8 cellular contexts compared by ENCODE assay signal in the genomic region with DNA sequence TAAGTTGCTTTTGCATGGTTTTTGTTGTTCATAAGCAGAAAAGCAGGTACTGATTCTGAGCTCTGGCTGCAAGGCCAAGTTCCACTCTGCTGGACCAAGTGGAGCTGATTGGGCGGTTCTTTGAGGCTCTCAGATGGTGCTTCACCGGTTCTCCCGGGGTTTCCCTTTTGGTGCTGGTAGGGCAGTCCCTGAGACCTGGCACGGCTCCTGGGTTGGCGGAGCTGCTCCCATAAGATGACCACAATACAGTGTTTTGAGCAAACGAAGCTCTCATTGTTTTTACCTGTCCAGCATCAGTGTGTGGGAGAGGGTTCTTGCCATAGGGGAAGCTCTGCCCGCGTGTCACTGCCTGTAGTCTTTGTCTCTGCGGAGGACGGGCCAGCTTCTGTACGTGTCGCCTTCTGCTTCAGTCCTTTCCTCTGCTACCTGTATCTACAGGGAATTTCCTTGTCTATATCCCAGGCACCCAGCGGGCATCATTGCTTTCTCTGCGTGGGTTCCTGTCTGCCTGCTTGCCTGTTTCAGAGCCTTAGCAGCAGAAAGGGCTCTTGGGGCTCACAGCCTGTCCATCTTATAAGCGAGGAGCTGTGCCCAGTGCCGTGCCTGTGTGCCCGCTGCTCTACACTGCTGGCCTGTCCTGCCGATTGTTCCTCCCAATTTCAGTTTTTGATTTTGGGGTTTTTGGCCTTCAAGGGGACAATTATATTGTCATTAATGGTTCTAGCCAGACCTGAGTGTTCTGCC. TPM values are rescaled to one million over a fixed set of nuclear protein-coding genes. Genes with fewer than 3 reads are reported as not detected.
DNase-seq lines count a peak whose midpoint lies in the region; ATAC-seq, FAIRE-seq and TF ChIP-seq lines count a peak whose summit lies in the region.

No MANE protein-coding gene starts in this region.

- H3K27ac Mint-ChIP-seq in CD4-positive, alpha-beta memory T cell, result peak overlapping the region; percentile 84 to 99 (median 96)
- peak overlapping the region; percentile 25 to 100 (median 87) for H3K27ac Mint-ChIP-seq in naive thymus-derived CD8-positive, alpha-beta T cell

- no peak for FAIRE-seq in bronchial epithelial cell (lab: Jason Lieb, UNC)
- no peak for FAIRE-seq in GM19239 (lab: Jason Lieb, UNC)

- H3K9me3 Mint-ChIP-seq in CD4-positive, alpha-beta memory T cell, result peaks cover 0 to 9% (median 0%) of the 10 kb centered on the region in 8 donors
- no peaks in the 10 kb centered on the region for H3K9me3 Mint-ChIP-seq in naive thymus-derived CD8-positive, alpha-beta T cell

- H3K27ac ChIP-seq in CD4-positive, alpha-beta memory T cell (ENCODE audit: low read depth, low read length), result peak overlapping the region; percentile 99

- ATAC-seq in naive thymus-derived CD8-positive, alpha-beta T cell, result no peak
- ATAC-seq in GM18861 (IDR thresholded peaks at IDR 0.05; ENCODE audit: unreplicated experiment) (no peak), GM21423 (IDR thresholded peaks at IDR 0.05; ENCODE audit: unreplicated experiment) (no peak)

- intact Hi-C loops in CD4-positive, alpha-beta memory T cell (cut with micrococcal nuclease), result loop anchor here (10.0 kb wide), 2 partner anchors 1212 to 1552 kb away; partner anchors contain the start of genes LENG8, NDUFA3 and OSCAR

- no peaks in the 10 kb centered on the region for H3K9me3 ChIP-seq in CD4-positive, alpha-beta memory T cell (ENCODE audit: control insufficient read depth in 1 of 2, low read length in 2 of 2)
- H3K9me3 ChIP-seq in MG63, result no peaks in the 10 kb centered on the region

- H3K4me1 Mint-ChIP-seq in CD4-positive, alpha-beta memory T cell, result peaks cover 22 to 58% (median 36%) of the 10 kb centered on the region in 4 donors
- H3K4me1 Mint-ChIP-seq in naive thymus-derived CD8-positive, alpha-beta T cell, result peaks cover 26 to 57% (median 56%) of the 10 kb centered on the region in 4 donors

- POLR2A ChIA-PET in CD4-positive, alpha-beta memory T cell (lab: Charles Lee; ENCODE audit: partially characterized antibody), result interaction anchor here (0.5 to 6.3 kb wide), 8 partner anchors 10 to 1681 kb away, joined by 3 to 84 read pairs (median 8); partner anchors contain the start of genes EPN1, ZNF581 and ZNF784
- POLR2A ChIA-PET in naive thymus-derived CD8-positive, alpha-beta T cell (lab: Charles Lee), result interaction anchor here (0.9 to 2.1 kb wide), 8 partner anchors 10 to 181 kb away, joined by 4 to 8 read pairs (median 6); partner anchors contain the start of genes EPN1, ZNF581 and ZNF628

- DNase-seq in CD4-positive, alpha-beta memory T cell, result peak in 1 of 5 donors; percentile 58
- DNase-seq in MG63 (peak; percentile 51), bronchial epithelial cell (ENCODE audit: low read depth) (no peak), NCI-H1105 treated with DMSO at 0.1 percent for 48 hours (lab: John Stamatoyannopoulos, UW) (no peak), GM19239 (ENCODE audit: insufficient read length, low spot score) (no peak)
- no peak for DNase-seq in naive thymus-derived CD8-positive, alpha-beta T cell

- H3K4me3 Mint-ChIP-seq in CD4-positive, alpha-beta memory T cell, result peak overlapping the region; percentile 91 to 99 (median 94)
- H3K4me3 Mint-ChIP-seq in naive thymus-derived CD8-positive, alpha-beta T cell, result peak overlapping the region; percentile 88 to 99 (median 95)

- H3K36me3 ChIP-seq in CD4-positive, alpha-beta memory T cell (ENCODE audit: insufficient read depth, low read length), result peaks cover 30% of the 10 kb centered on the region
- H3K36me3 ChIP-seq in MG63, result peaks cover 62% of the 10 kb centered on the region
- H3K36me3 ChIP-seq in bronchial epithelial cell (ENCODE audit: control insufficient read depth, insufficient read depth, low read length), result peaks cover 28% of the 10 kb centered on the region

- peak overlapping the region; percentile 69 to 73 for H3K4me3 ChIP-seq in CD4-positive, alpha-beta memory T cell (ENCODE audit: low read length in 2 of 2)
- peak overlapping the region; percentile 72 for H3K4me3 ChIP-seq in MG63
- H3K4me3 ChIP-seq in bronchial epithelial cell (ENCODE audit: low read depth, low read length), result peak overlapping the region; percentile 97

- H3K4me1 ChIP-seq in CD4-positive, alpha-beta memory T cell (ENCODE audit: insufficient read depth, low read length), result peaks cover 49% of the 10 kb centered on the region

- H3K27me3 Mint-ChIP-seq in CD4-positive, alpha-beta memory T cell, result no peaks in the 10 kb centered on the region
- no peaks in the 10 kb centered on the region for H3K27me3 Mint-ChIP-seq in naive thymus-derived CD8-positive, alpha-beta T cell

- CTCF ChIA-PET in CD4-positive, alpha-beta memory T cell (lab: Charles Lee; ENCODE audit: partially characterized antibody), result interaction anchor here (0.6 to 2.6 kb wide), 5 partner anchors 14 to 516 kb away, joined by 3 to 11 read pairs (median 4); no protein-coding TSS in a partner anchor

- no peak for TF ChIP-seq CTCF in bronchial epithelial cell (IDR thresholded peaks at IDR 0.05; ENCODE audit: insufficient read depth, low read length, severe bottlenecking)

- H3K27me3 ChIP-seq in CD4-positive, alpha-beta memory T cell (ENCODE audit: insufficient read depth, low read length), result no peaks in the 10 kb centered on the region
- H3K27me3 ChIP-seq in MG63, result no peaks in the 10 kb centered on the region
- H3K27me3 ChIP-seq in bronchial epithelial cell (ENCODE audit: control insufficient read depth, insufficient read depth, low read length), result no peaks in the 10 kb centered on the region

- peaks cover 10 to 51% of the 10 kb centered on the region in 2 donors for H3K36me3 Mint-ChIP-seq in CD4-positive, alpha-beta memory T cell
- H3K36me3 Mint-ChIP-seq in naive thymus-derived CD8-positive, alpha-beta T cell, result peaks cover 0 to 31% (median 7%) of the 10 kb centered on the region in 3 donors

RNA-seq across cellular contexts. Expression of gene U2AF2, which starts 2.3 kb away (rescaled TPM):
- 100 to 1,000 TPM; 256 to 259 TPM for total RNA-seq in CD4-positive, alpha-beta memory T cell
- polyA plus RNA-seq in CD4-positive, alpha-beta memory T cell, result 10 to 100 TPM in 1 of 2 donors, 1 to 10 TPM in 1; 1.3 to 14.3 TPM
- 128 and 226 TPM in 2 replicates for total RNA-seq in MG63 (2014; rRNA removed; shearing (Covaris generic); ENCODE audit: low replicate concordance)
- 121 and 140 TPM in 2 replicates for total RNA-seq in bronchial epithelial cell
- total RNA-seq in naive thymus-derived CD8-positive, alpha-beta T cell, result 100 to 1,000 TPM; 284 to 289 TPM
- 10 to 100 TPM in 1 of 3 donors, 1 to 10 TPM in 2; 6.6 to 10.6 (median 8.1) TPM for polyA plus RNA-seq in naive thymus-derived CD8-positive, alpha-beta T cell

RNA-seq across cellular contexts. Expression of gene CCDC106, which starts 9.2 kb away (rescaled TPM):
- total RNA-seq in CD4-positive, alpha-beta memory T cell, result 1 to 10 TPM; 1.2 to 1.5 TPM
- polyA plus RNA-seq in CD4-positive, alpha-beta memory T cell, result under 1 TPM; 0.47 to 0.69 TPM
- 1.3 and 4.8 TPM in 2 replicates for total RNA-seq in MG63 (2014; rRNA removed; shearing (Covaris generic); ENCODE audit: low replicate concordance)
- 2.6 and 2.9 TPM in 2 replicates for total RNA-seq in bronchial epithelial cell
- total RNA-seq in naive thymus-derived CD8-positive, alpha-beta T cell, result 1 to 10 TPM; 5.3 to 8.3 TPM
- 1 to 10 TPM; 2.6 to 4.4 (median 4.3) TPM for polyA plus RNA-seq in naive thymus-derived CD8-positive, alpha-beta T cell

RNA-seq across cellular contexts. Expression of gene ZNF581, which starts 13.7 kb away (rescaled TPM):
- total RNA-seq in CD4-positive, alpha-beta memory T cell, result 10 to 100 TPM; 21.2 to 23.4 TPM
- 10 to 100 TPM; 22.5 to 28.5 TPM for polyA plus RNA-seq in CD4-positive, alpha-beta memory T cell
- total RNA-seq in MG63 (2014; rRNA removed; shearing (Covaris generic); ENCODE audit: low replicate concordance), result 8.7 and 17.5 TPM in 2 replicates
- 9.6 and 19.2 TPM in 2 replicates for total RNA-seq in bronchial epithelial cell
- total RNA-seq in naive thymus-derived CD8-positive, alpha-beta T cell, result 10 to 100 TPM; 33.8 to 36.3 TPM
- 10 to 100 TPM; 21.2 to 35.9 (median 34.9) TPM for polyA plus RNA-seq in naive thymus-derived CD8-positive, alpha-beta T cell

RNA-seq across cellular contexts. Expression of gene ZNF580, which starts 16.4 kb away (rescaled TPM):
- 100 to 1,000 TPM in 1 of 2 experiments, 10 to 100 TPM in 1; 92.7 to 105 TPM for total RNA-seq in CD4-positive, alpha-beta memory T cell
- polyA plus RNA-seq in CD4-positive, alpha-beta memory T cell, result 10 to 100 TPM in 1 of 2 donors, 1 to 10 TPM in 1; 7.2 to 17.8 TPM
- total RNA-seq in MG63 (2014; rRNA removed; shearing (Covaris generic); ENCODE audit: low replicate concordance), result 7.5 and 8.0 TPM in 2 replicates
- total RNA-seq in bronchial epithelial cell, result 2.4 and 2.7 TPM in 2 replicates
- total RNA-seq in naive thymus-derived CD8-positive, alpha-beta T cell, result 100 to 1,000 TPM; 110 to 111 TPM
- polyA plus RNA-seq in naive thymus-derived CD8-positive, alpha-beta T cell, result 10 to 100 TPM; 15.3 to 21.7 (median 20.3) TPM

RNA-seq across cellular contexts. Expression of gene EPN1, which starts 17.9 kb away (rescaled TPM):
- total RNA-seq in CD4-positive, alpha-beta memory T cell, result 10 to 100 TPM; 53.9 to 56.9 TPM
- polyA plus RNA-seq in CD4-positive, alpha-beta memory T cell, result 10 to 100 TPM in 1 of 2 donors, 1 to 10 TPM in 1; 3.9 to 15.6 TPM
- total RNA-seq in MG63 (2014; rRNA removed; shearing (Covaris generic); ENCODE audit: low replicate concordance), result 57.1 and 158 TPM in 2 replicates
- 28.2 and 80.5 TPM in 2 replicates for total RNA-seq in bronchial epithelial cell
- 10 to 100 TPM; 49.5 to 52.2 TPM for total RNA-seq in naive thymus-derived CD8-positive, alpha-beta T cell
- polyA plus RNA-seq in naive thymus-derived CD8-positive, alpha-beta T cell, result 10 to 100 TPM in 1 of 3 donors, 1 to 10 TPM in 2; 5.5 to 15.8 (median 7.5) TPM
